Comparison of ENCODE assay signal across 23 cellular contexts in genomic region chr1:28031173-28031572, GRCh38. TPM values are rescaled to one million over a fixed set of nuclear protein-coding genes. Genes with fewer than 3 reads are reported as not detected.
DNase-seq lines count a peak whose midpoint lies in the region; ATAC-seq lines count a peak whose summit lies in the region.
"Had no signal": no experiment of that assay in that cellular context is flagged by ENCODE, and none has a peak within 500 bp of the region (broad histone marks: within the 10 kb centered on the region; RNA-seq: fewer than 3 reads in every experiment).

No MANE protein-coding gene starts in this region.

- ATAC-seq in left ventricle myocardium superior (peak; percentile 72), GM19397 (IDR thresholded peaks at IDR 0.05; ENCODE audit: unreplicated experiment) (no peak), HG03520 (IDR thresholded peaks at IDR 0.05; ENCODE audit: unreplicated experiment) (no peak), GM18520 (IDR thresholded peaks at IDR 0.05; ENCODE audit: unreplicated experiment) (no peak)
- ATAC-seq: activated CD4-positive, alpha-beta T cell treated with anti-CD3 and anti-CD28 coated beads for 36 hours; activated T-cell treated with anti-CD3 and anti-CD28 coated beads, Interleukin-2, amount 50 U/mL, for 72 hours; K562; naive thymus-derived CD8-positive, alpha-beta T cell; sciatic nerve had no signal

- peaks cover 21% of the 10 kb centered on the region for H3F3A ChIP-seq in GM23248 (ENCODE audit: insufficient read depth)

- no peaks in the 10 kb centered on the region for H4K20me1 ChIP-seq in GM23248 (ENCODE audit: insufficient read depth)

- H3K79me2 ChIP-seq in GM23248 (ENCODE audit: insufficient read depth) = peaks cover 19% of the 10 kb centered on the region

- peak; percentile 4 for DNase-seq in AG08395 (ENCODE audit: low spot score)
- DNase-seq in GM23248 = peak; percentile 24
- peak; percentile 12 for DNase-seq in adipocyte (ENCODE audit: low read depth)
- no peak for DNase-seq in left ventricle myocardium superior
- no peak for DNase-seq in foreskin melanocyte
- DNase-seq: activated CD4-positive, alpha-beta T cell treated with anti-CD3 and anti-CD28 coated beads for 36 hours; activated naive CD4-positive, alpha-beta T cell treated with anti-CD3 and anti-CD28 coated beads, Interleukin-2, amount 50 U/mL, for 16 hours; activated T-cell treated with anti-CD3 and anti-CD28 coated beads, Interleukin-2, amount 50 U/mL, for 72 hours; CD4-positive, alpha-beta memory T cell; DND-41; foreskin fibroblast; H7; naive thymus-derived CD8-positive, alpha-beta T cell; NCI-H1930; NCI-H524 treated with DMSO at 0.1 percent for 48 hours; ovary; SHP77 treated with DMSO at 0.1 percent for 48 hours; testis had no signal

- H3K4me2 ChIP-seq in GM23248 (ENCODE audit: unreplicated experiment) = no peak overlapping the region

- H3K4me3 ChIP-seq in GM23248 (no peak overlapping the region), adipocyte (ENCODE audit: low read length) (no peak overlapping the region)
- H3K4me3 ChIP-seq: K562, ovary, testis had no signal

- H3K9me3 ChIP-seq in GM23248 (ENCODE audit: low read depth) (no peaks in the 10 kb centered on the region), adipocyte (ENCODE audit: control insufficient read depth, low read length) (no peaks in the 10 kb centered on the region)
- H3K9me3 ChIP-seq: ovary, testis had no signal

- intact Hi-C loops in left ventricle myocardium superior (cut with micrococcal nuclease) = no loop called here

- H3K4me1 ChIP-seq in GM23248 (ENCODE audit: insufficient read depth) = peaks cover 33% of the 10 kb centered on the region
- peaks cover 4% of the 10 kb centered on the region for H3K4me1 ChIP-seq in adipocyte (ENCODE audit: control insufficient read depth, insufficient read depth, low read length)
- H3K4me1 ChIP-seq: testis had no signal

- no peaks in the 10 kb centered on the region for H3K9me2 ChIP-seq in GM23248 (ENCODE audit: insufficient read depth)

- no peak overlapping the region for H3K27ac ChIP-seq in GM23248
- H3K27ac ChIP-seq: ovary, testis had no signal

- H3K9ac ChIP-seq in GM23248 = no peak overlapping the region
- H3K9ac ChIP-seq in adipocyte (ENCODE audit: low read length) = no peak overlapping the region

- no peaks in the 10 kb centered on the region for H3K36me3 ChIP-seq in GM23248 (ENCODE audit: low read depth)
- H3K36me3 ChIP-seq in adipocyte (ENCODE audit: control insufficient read depth, insufficient read depth, low read length, severe bottlenecking) = peaks cover 17% of the 10 kb centered on the region
- H3K36me3 ChIP-seq: ovary had no signal

- no peak overlapping the region for H2AFZ ChIP-seq in GM23248

- in situ Hi-C loops in GM23248 (cut with MboI) = no loop called here

- H3K27me3 ChIP-seq in GM23248 (replicated peaks; ENCODE audit: insufficient read depth) (no peaks in the 10 kb centered on the region), adipocyte (replicated peaks; ENCODE audit: control insufficient read depth, insufficient read depth, low read length) (no peaks in the 10 kb centered on the region)
- H3K27me3 ChIP-seq: ovary, testis had no signal

RNA-seq across cellular contexts. Expression of gene EYA3, which starts 57.2 kb away (rescaled TPM):
- total RNA-seq in GM23248 (2014; rRNA removed; shearing (Covaris generic)) = 16.9 and 19.2 TPM in 2 replicates
- 8.6 and 9.1 TPM in 2 replicates for polyA plus RNA-seq in GM23248 (2016; fragmentation: Nextera tagmentation; extraction: Ambion mirVana)
- 21.1 TPM for total RNA-seq in left ventricle myocardium superior

Comparison
In these comparisons a context has a peak if more than half of its experiments do, and no peak if none do; other contexts are left out.
1. DNase-seq: peak in AG08395 (single experiment), GM23248 (single experiment) and adipocyte (single experiment); none in left ventricle myocardium superior (single experiment) and foreskin melanocyte (single experiment).